Comparison of ENCODE assay signal across 2 cellular contexts in genomic region chr15:60442031-60442665, GRCh38.
TF ChIP-seq lines count a peak whose summit lies in the region.

No MANE protein-coding gene starts in this region.

TF ChIP-seq in HEK293, 187 proteins besides CTCF, POLR2A, EP300 and RAD21:
- 0 out of 2 replicates have a peak, but pooled peaks have one; percentile 16 for TF ChIP-seq ZNF664 (tag by site-specific recombination; IDR thresholded peaks at IDR 0.05)
- no peak for TF ChIP-seq ZNF518A (tag by site-specific recombination; conservative IDR thresholded peaks at IDR 0.05; ENCODE audit: low read depth)
TF ChIP-seq in HEK293: peak in this region for 1.

TF ChIP-seq in K562, 482 proteins besides CTCF, POLR2A, EP300 and RAD21:
- peak; percentile 59; the same call in 1 of the 2 replicates for TF ChIP-seq TFE3 (CRISPR knock-in tag; IDR thresholded peaks at IDR 0.05)
- no peak for TF ChIP-seq ZNF740 (CRISPR knock-in tag; IDR thresholded peaks at IDR 0.05)
- TF ChIP-seq ZNF740 (tag; IDR thresholded peaks at IDR 0.05), result no peak
